Comparison of ENCODE assay signal across 10 cellular contexts in genomic region chr1:68049941-68050878, GRCh38. TPM values are rescaled to one million over a fixed set of nuclear protein-coding genes. Genes with fewer than 3 reads are reported as not detected.
DNase-seq lines count a peak whose midpoint lies in the region; ATAC-seq and FAIRE-seq lines count a peak whose summit lies in the region.
"Had no signal": no experiment of that assay in that cellular context is flagged by ENCODE, and none has a peak within 500 bp of the region (broad histone marks: within the 10 kb centered on the region; RNA-seq: fewer than 3 reads in every experiment).

A gene with protein sequence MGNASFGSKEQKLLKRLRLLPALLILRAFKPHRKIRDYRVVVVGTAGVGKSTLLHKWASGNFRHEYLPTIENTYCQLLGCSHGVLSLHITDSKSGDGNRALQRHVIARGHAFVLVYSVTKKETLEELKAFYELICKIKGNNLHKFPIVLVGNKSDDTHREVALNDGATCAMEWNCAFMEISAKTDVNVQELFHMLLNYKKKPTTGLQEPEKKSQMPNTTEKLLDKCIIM (minus strand): TSS chr1:68050627. CDS start chr1:68047297, 3,330 bp downstream.

- peaks cover 21% of the 10 kb centered on the region for H3K4me1 Mint-ChIP-seq in stimulated activated naive CD8-positive, alpha-beta T cell treated with anti-CD3 and anti-CD28 coated beads, Interleukin-15, amount 100 ng/mL, for 72 hours
- H3K4me1 Mint-ChIP-seq: memory B cell had no signal

- ATAC-seq in stimulated activated naive CD8-positive, alpha-beta T cell treated with anti-CD3 and anti-CD28 coated beads, Interleukin-15, amount 100 ng/mL, for 72 hours: peak; percentile 49
- ATAC-seq in HG02884 (IDR thresholded peaks at IDR 0.05; ENCODE audit: unreplicated experiment): no peak

- H3K4me3 Mint-ChIP-seq in stimulated activated naive CD8-positive, alpha-beta T cell treated with anti-CD3 and anti-CD28 coated beads, Interleukin-15, amount 100 ng/mL, for 72 hours: peak within 1 kb of the TSS; percentile 64 to 82
- H3K4me3 Mint-ChIP-seq: memory B cell had no signal

- peaks cover 0 to 4% of the 10 kb centered on the region in 2 donors for H3K9me3 Mint-ChIP-seq in stimulated activated naive CD8-positive, alpha-beta T cell treated with anti-CD3 and anti-CD28 coated beads, Interleukin-15, amount 100 ng/mL, for 72 hours
- H3K9me3 Mint-ChIP-seq: memory B cell had no signal

- FAIRE-seq in frontal cortex (lab: Jason Lieb, UNC): no peak

- peak within 1 kb of the TSS in 1 of 2 donors; percentile 71 for H3K27ac Mint-ChIP-seq in stimulated activated naive CD8-positive, alpha-beta T cell treated with anti-CD3 and anti-CD28 coated beads, Interleukin-15, amount 100 ng/mL, for 72 hours
- H3K27ac Mint-ChIP-seq: memory B cell had no signal

- in situ Hi-C loops in T47D (cut with HindIII; ENCODE audit: low pct_unique_long_range_greater_than_20kb, low sequenced_read_pairs): no loop called here

- DNase-seq in LoVo (ENCODE audit: low spot score): peak; percentile 9
- DNase-seq in T47D (ENCODE audit: low read depth in 1 of 2, low spot score in 1 of 2): peak; percentile 20 to 22
- DNase-seq in iris pigment epithelial cell (ENCODE audit: low read depth): peak; percentile 84
- peak; percentile 20 to 37 for DNase-seq in stimulated activated naive CD8-positive, alpha-beta T cell treated with anti-CD3 and anti-CD28 coated beads, Interleukin-15, amount 100 ng/mL, for 72 hours
- DNase-seq in SHP77 (lab: John Stamatoyannopoulos, UW): no peak
- no peak for DNase-seq in frontal cortex (ENCODE audit: low spot score in 2 of 2)
- DNase-seq in NCI-H2196 treated with DMSO at 0.1 percent for 48 hours (lab: John Stamatoyannopoulos, UW; ENCODE audit: unreplicated experiment): no peak

- H3K27me3 Mint-ChIP-seq in stimulated activated naive CD8-positive, alpha-beta T cell treated with anti-CD3 and anti-CD28 coated beads, Interleukin-15, amount 100 ng/mL, for 72 hours: peaks cover 41% of the 10 kb centered on the region

RNA-seq across cellular contexts. Expression of the gene that starts here (rescaled TPM):
- 6.9 TPM for total RNA-seq in frontal cortex
- total RNA-seq: T-helper 1 cell treated with Interleukin-12 subunit alpha and Interleukin-12 subunit beta and Interleukin-4 antibody, amounts not matched to agents 30 ng/mL and 1 ng/mL, for 36 hours had no signal

Comparison
In these comparisons a context has a peak if more than half of its experiments do, and no peak if none do; other contexts are left out.
1. DNase-seq: peak in LoVo (single experiment), T47D (2 of 2), iris pigment epithelial cell (single experiment) and stimulated activated naive CD8-positive, alpha-beta T cell treated with anti-CD3 and anti-CD28 coated beads, Interleukin-15, amount 100 ng/mL, for 72 hours (2 of 2); none in SHP77 (0 of 2), frontal cortex (0 of 2) and NCI-H2196 treated with DMSO at 0.1 percent for 48 hours (single experiment).